Comparison of ENCODE assay signal across 8 cellular contexts in genomic region chr17:77085916-77086432, GRCh38. TPM values are rescaled to one million over a fixed set of nuclear protein-coding genes. Genes with fewer than 3 reads are reported as not detected.
DNase-seq lines count a peak whose midpoint lies in the region; ATAC-seq and TF ChIP-seq lines count a peak whose summit lies in the region.

No MANE protein-coding gene starts in this region.

- H3K4me1 ChIP-seq in PC-9 (replicated peaks; ENCODE audit: insufficient read depth): peaks cover 4% of the 10 kb centered on the region; the same call in 1 of the 2 replicates
- peaks cover 23 to 24% of the 10 kb centered on the region in 2 donors for H3K4me1 ChIP-seq in naive thymus-derived CD4-positive, alpha-beta T cell (ENCODE audit: control insufficient read depth in 2 of 2, insufficient read depth in 2 of 2, low read length in 2 of 2)

- no peak for DNase-seq in activated CD4-positive, alpha-beta memory T cell treated with anti-CD3 and anti-CD28 coated beads for 36 hours
- DNase-seq in activated CD4-positive, alpha-beta memory T cell treated with anti-CD3 and anti-CD28 coated beads, Interleukin-2, amount 10 ng/mL, durations not matched to agents 7 days and 5 days: no peak
- no peak for DNase-seq in PC-9
- peak in 1 of 9 donors; percentile 25 for DNase-seq in naive thymus-derived CD4-positive, alpha-beta T cell
- DNase-seq in anterior cingulate cortex (lab: John Stamatoyannopoulos, UW): no peak
- DNase-seq in chondrocyte (ENCODE audit: low spot score): no peak
- no peak for DNase-seq in GOT3 (lab: John Stamatoyannopoulos, UW)

- H3K4me1 Mint-ChIP-seq in activated CD4-positive, alpha-beta memory T cell treated with anti-CD3 and anti-CD28 coated beads for 36 hours (ENCODE audit: low read depth): peaks cover 38% of the 10 kb centered on the region
- H3K4me1 Mint-ChIP-seq in activated CD4-positive, alpha-beta memory T cell treated with anti-CD3 and anti-CD28 coated beads, Interleukin-2, amount 10 ng/mL, durations not matched to agents 7 days and 5 days: peaks cover 42% of the 10 kb centered on the region
- H3K4me1 Mint-ChIP-seq in naive thymus-derived CD4-positive, alpha-beta T cell: peaks cover 23 to 43% (median 39%) of the 10 kb centered on the region in 7 donors
- H3K4me1 Mint-ChIP-seq in chondrocyte (ENCODE audit: low read depth): peaks cover 23% of the 10 kb centered on the region

- POLR2A ChIA-PET in activated CD4-positive, alpha-beta memory T cell treated with anti-CD3 and anti-CD28 coated beads for 36 hours (lab: Charles Lee): no interaction called here
- POLR2A ChIA-PET in activated CD4-positive, alpha-beta memory T cell treated with anti-CD3 and anti-CD28 coated beads, Interleukin-2, amount 10 ng/mL, durations not matched to agents 7 days and 5 days (lab: Charles Lee): interaction anchor here (1.1 to 1.4 kb wide), 2 partner anchors 42 to 162 kb away, joined by 4 to 5 read pairs; no protein-coding TSS in a partner anchor
- POLR2A ChIA-PET in PC-9 (lab: Charles Lee; ENCODE audit: unreplicated experiment): no interaction called here
- POLR2A ChIA-PET in naive thymus-derived CD4-positive, alpha-beta T cell (lab: Charles Lee): interaction anchor here (0.7 to 3.7 kb wide), 4 partner anchors 42 to 158 kb away, joined by 3 to 25 read pairs (median 4); partner anchors contain the start of gene SEC14L1

- H3K27me3 Mint-ChIP-seq in activated CD4-positive, alpha-beta memory T cell treated with anti-CD3 and anti-CD28 coated beads for 36 hours: peaks cover 3% of the 10 kb centered on the region
- peaks cover 4% of the 10 kb centered on the region for H3K27me3 Mint-ChIP-seq in activated CD4-positive, alpha-beta memory T cell treated with anti-CD3 and anti-CD28 coated beads, Interleukin-2, amount 10 ng/mL, durations not matched to agents 7 days and 5 days
- H3K27me3 Mint-ChIP-seq in naive thymus-derived CD4-positive, alpha-beta T cell: peaks cover 0 to 10% (median 5%) of the 10 kb centered on the region in 5 donors
- peaks cover 3% of the 10 kb centered on the region for H3K27me3 Mint-ChIP-seq in chondrocyte (ENCODE audit: low read depth)

- H3K36me3 ChIP-seq in KOPT-K1 (ENCODE audit: insufficient read depth, low read length) (peaks cover 17% of the 10 kb centered on the region), PC-9 (ENCODE audit: low read depth) (peaks cover 4% of the 10 kb centered on the region; the same call in 1 of the 2 replicates)
- H3K36me3 ChIP-seq in naive thymus-derived CD4-positive, alpha-beta T cell (ENCODE audit: control insufficient read depth in 2 of 3, insufficient read depth in 3 of 3, low read length in 3 of 3): peaks cover 0 to 6% (median 0%) of the 10 kb centered on the region in 3 experiments

- no peaks in the 10 kb centered on the region for H3K9me2 ChIP-seq in PC-9 (ENCODE audit: insufficient read depth)

- no peaks in the 10 kb centered on the region for H3K27me3 ChIP-seq in PC-9 (ENCODE audit: insufficient read depth, low read depth)
- no peaks in the 10 kb centered on the region for H3K27me3 ChIP-seq in naive thymus-derived CD4-positive, alpha-beta T cell (ENCODE audit: control insufficient read depth in 2 of 2, insufficient read depth in 2 of 2, low read length in 2 of 2)

- no peaks in the 10 kb centered on the region for H3K9me3 Mint-ChIP-seq in activated CD4-positive, alpha-beta memory T cell treated with anti-CD3 and anti-CD28 coated beads for 36 hours
- H3K9me3 Mint-ChIP-seq in activated CD4-positive, alpha-beta memory T cell treated with anti-CD3 and anti-CD28 coated beads, Interleukin-2, amount 10 ng/mL, durations not matched to agents 7 days and 5 days: no peaks in the 10 kb centered on the region
- peaks cover 0 to 5% (median 0%) of the 10 kb centered on the region in 11 donors for H3K9me3 Mint-ChIP-seq in naive thymus-derived CD4-positive, alpha-beta T cell
- no peaks in the 10 kb centered on the region for H3K9me3 Mint-ChIP-seq in chondrocyte (ENCODE audit: low read depth)

- no peak overlapping the region for H2AFZ ChIP-seq in PC-9

- H3K79me2 ChIP-seq in PC-9 (ENCODE audit: low read depth): peaks cover 20% of the 10 kb centered on the region

- H3K27ac Mint-ChIP-seq in activated CD4-positive, alpha-beta memory T cell treated with anti-CD3 and anti-CD28 coated beads for 36 hours: no peak overlapping the region
- H3K27ac Mint-ChIP-seq in activated CD4-positive, alpha-beta memory T cell treated with anti-CD3 and anti-CD28 coated beads, Interleukin-2, amount 10 ng/mL, durations not matched to agents 7 days and 5 days: no peak overlapping the region
- peak overlapping the region in 5 of 9 donors; percentile 42 to 59 (median 54) for H3K27ac Mint-ChIP-seq in naive thymus-derived CD4-positive, alpha-beta T cell
- no peak overlapping the region for H3K27ac Mint-ChIP-seq in chondrocyte (ENCODE audit: unreplicated experiment)

- no peaks in the 10 kb centered on the region for H3K9me3 ChIP-seq in KOPT-K1 (ENCODE audit: insufficient read depth, low read length, poor library complexity, severe bottlenecking)
- no peaks in the 10 kb centered on the region for H3K9me3 ChIP-seq in PC-9 (ENCODE audit: insufficient read depth, low read depth)
- H3K9me3 ChIP-seq in naive thymus-derived CD4-positive, alpha-beta T cell (ENCODE audit: control insufficient read depth in 2 of 3, low read length in 3 of 3): no peaks in the 10 kb centered on the region

- no peaks in the 10 kb centered on the region for H3F3A ChIP-seq in PC-9 (ENCODE audit: insufficient read depth, low read depth)

- BruUV-seq in PC-9 (replicated peaks; lab: Mats Ljungman, UMichigan): no TSS peak

- no peak for ATAC-seq in naive thymus-derived CD4-positive, alpha-beta T cell

- peak overlapping the region; percentile 4 for H3K4me3 Mint-ChIP-seq in activated CD4-positive, alpha-beta memory T cell treated with anti-CD3 and anti-CD28 coated beads for 36 hours
- H3K4me3 Mint-ChIP-seq in activated CD4-positive, alpha-beta memory T cell treated with anti-CD3 and anti-CD28 coated beads, Interleukin-2, amount 10 ng/mL, durations not matched to agents 7 days and 5 days: no peak overlapping the region
- peak overlapping the region; percentile 52 to 83 (median 67) for H3K4me3 Mint-ChIP-seq in naive thymus-derived CD4-positive, alpha-beta T cell
- no peak overlapping the region for H3K4me3 Mint-ChIP-seq in chondrocyte (ENCODE audit: unreplicated experiment)

- no peaks in the 10 kb centered on the region for H4K20me1 ChIP-seq in PC-9 (ENCODE audit: insufficient read depth)

- H3K27ac ChIP-seq in KOPT-K1 (ENCODE audit: low read depth, low read length, poor library complexity, severe bottlenecking): peak overlapping the region; percentile 19
- no peak overlapping the region for H3K27ac ChIP-seq in PC-9
- no peak overlapping the region for H3K27ac ChIP-seq in naive thymus-derived CD4-positive, alpha-beta T cell (ENCODE audit: low read depth, low read length)

- H3K36me3 Mint-ChIP-seq in activated CD4-positive, alpha-beta memory T cell treated with anti-CD3 and anti-CD28 coated beads for 36 hours: peaks cover 20% of the 10 kb centered on the region
- H3K36me3 Mint-ChIP-seq in activated CD4-positive, alpha-beta memory T cell treated with anti-CD3 and anti-CD28 coated beads, Interleukin-2, amount 10 ng/mL, durations not matched to agents 7 days and 5 days (ENCODE audit: low read depth): peaks cover 23% of the 10 kb centered on the region
- peaks cover 5 to 19% (median 11%) of the 10 kb centered on the region in 5 donors for H3K36me3 Mint-ChIP-seq in naive thymus-derived CD4-positive, alpha-beta T cell
- H3K36me3 Mint-ChIP-seq in chondrocyte (ENCODE audit: low read depth): no peaks in the 10 kb centered on the region

- peak overlapping the region; percentile 61; the same call in 1 of the 2 replicates for H3K4me2 ChIP-seq in PC-9

- CTCF ChIA-PET in activated CD4-positive, alpha-beta memory T cell treated with anti-CD3 and anti-CD28 coated beads for 36 hours (lab: Charles Lee): interaction anchor here (0.6 to 4.8 kb wide), 10 partner anchors 12 to 168 kb away, joined by 3 to 38 read pairs (median 6); partner anchors contain the start of gene SEC14L1
- CTCF ChIA-PET in activated CD4-positive, alpha-beta memory T cell treated with anti-CD3 and anti-CD28 coated beads, Interleukin-2, amount 10 ng/mL, durations not matched to agents 7 days and 5 days (lab: Charles Lee): interaction anchor here (0.7 to 3.7 kb wide), 9 partner anchors 42 to 334 kb away, joined by 3 to 25 read pairs (median 6); partner anchors contain the start of gene SEC14L1
- CTCF ChIA-PET in PC-9 (lab: Charles Lee): no interaction called here
- CTCF ChIA-PET in naive thymus-derived CD4-positive, alpha-beta T cell (lab: Charles Lee): interaction anchor here (0.6 to 2.4 kb wide), 7 partner anchors 10 to 162 kb away, joined by 3 to 9 read pairs (median 3); partner anchors contain the start of gene SEC14L1

- TF ChIP-seq CTCF in PC-9 (conservative IDR thresholded peaks at IDR 0.05): no peak
- no peak for TF ChIP-seq CTCF in chondrocyte (IDR thresholded peaks at IDR 0.05)

- intact Hi-C loops in activated CD4-positive, alpha-beta memory T cell treated with anti-CD3 and anti-CD28 coated beads for 36 hours (cut with micrococcal nuclease): loop anchor here (1.0 to 5.0 kb wide), 2 partner anchors 101 to 161 kb away; no protein-coding TSS in a partner anchor
- intact Hi-C loops in PC-9 (cut with micrococcal nuclease; ENCODE audit: unreplicated experiment): loop anchor here (1.0 to 10.0 kb wide), 4 partner anchors 119 to 409 kb away; no protein-coding TSS in a partner anchor
- intact Hi-C loops in naive thymus-derived CD4-positive, alpha-beta T cell (cut with micrococcal nuclease): loop anchor here (1.0 to 5.0 kb wide), 4 partner anchors 161 to 634 kb away; partner anchors contain the start of genes MFSD11 (in 1 of the 2), SRSF2 (in 1 of the 2) and UBE2O (in 1 of the 2)

- no peak overlapping the region for H3K4me3 ChIP-seq in PC-9
- H3K4me3 ChIP-seq in naive thymus-derived CD4-positive, alpha-beta T cell (ENCODE audit: low read length): no peak overlapping the region

RNA-seq across cellular contexts. Expression of gene SEC14L1, which starts 54.8 kb away (rescaled TPM):
- 10 to 100 TPM; 68.1 to 68.5 TPM for total RNA-seq in activated CD4-positive, alpha-beta memory T cell treated with anti-CD3 and anti-CD28 coated beads for 36 hours
- total RNA-seq in activated CD4-positive, alpha-beta memory T cell treated with anti-CD3 and anti-CD28 coated beads, Interleukin-2, amount 10 ng/mL, durations not matched to agents 7 days and 5 days: 10 to 100 TPM; 77.2 to 82.2 TPM
- total RNA-seq in PC-9 (2021): 66.0 and 83.1 TPM in 2 replicates
- total RNA-seq in naive thymus-derived CD4-positive, alpha-beta T cell: 100 to 1,000 TPM in 1 of 5 experiments, 10 to 100 TPM in 4; 25.0 to 103 (median 77.3) TPM
- polyA plus RNA-seq in naive thymus-derived CD4-positive, alpha-beta T cell: 1 to 10 TPM; 7.0 to 10.0 TPM
- total RNA-seq in chondrocyte: 47.1 to 60.0 TPM (median 51.8 TPM) in 3 replicates

Comparison
In these comparisons a context has a peak if more than half of its experiments do, and no peak if none do; other contexts are left out.
1. H3K4me3 Mint-ChIP-seq: peak in activated CD4-positive, alpha-beta memory T cell treated with anti-CD3 and anti-CD28 coated beads for 36 hours (single experiment) and naive thymus-derived CD4-positive, alpha-beta T cell (10 of 10); none in activated CD4-positive, alpha-beta memory T cell treated with anti-CD3 and anti-CD28 coated beads, Interleukin-2, amount 10 ng/mL, durations not matched to agents 7 days and 5 days (single experiment) and chondrocyte (single experiment).
2. POLR2A ChIA-PET loops: an anchor here in activated CD4-positive, alpha-beta memory T cell treated with anti-CD3 and anti-CD28 coated beads, Interleukin-2, amount 10 ng/mL, durations not matched to agents 7 days and 5 days (1.1 to 1.4 kb wide) and naive thymus-derived CD4-positive, alpha-beta T cell (0.7 to 3.7 kb wide); none called in activated CD4-positive, alpha-beta memory T cell treated with anti-CD3 and anti-CD28 coated beads for 36 hours and PC-9.
3. H3K27ac Mint-ChIP-seq: peak in naive thymus-derived CD4-positive, alpha-beta T cell (5 of 9); none in activated CD4-positive, alpha-beta memory T cell treated with anti-CD3 and anti-CD28 coated beads for 36 hours (single experiment), activated CD4-positive, alpha-beta memory T cell treated with anti-CD3 and anti-CD28 coated beads, Interleukin-2, amount 10 ng/mL, durations not matched to agents 7 days and 5 days (single experiment) and chondrocyte (single experiment).